ENCODE assay signal across 1 cellular context in the genomic region with DNA sequence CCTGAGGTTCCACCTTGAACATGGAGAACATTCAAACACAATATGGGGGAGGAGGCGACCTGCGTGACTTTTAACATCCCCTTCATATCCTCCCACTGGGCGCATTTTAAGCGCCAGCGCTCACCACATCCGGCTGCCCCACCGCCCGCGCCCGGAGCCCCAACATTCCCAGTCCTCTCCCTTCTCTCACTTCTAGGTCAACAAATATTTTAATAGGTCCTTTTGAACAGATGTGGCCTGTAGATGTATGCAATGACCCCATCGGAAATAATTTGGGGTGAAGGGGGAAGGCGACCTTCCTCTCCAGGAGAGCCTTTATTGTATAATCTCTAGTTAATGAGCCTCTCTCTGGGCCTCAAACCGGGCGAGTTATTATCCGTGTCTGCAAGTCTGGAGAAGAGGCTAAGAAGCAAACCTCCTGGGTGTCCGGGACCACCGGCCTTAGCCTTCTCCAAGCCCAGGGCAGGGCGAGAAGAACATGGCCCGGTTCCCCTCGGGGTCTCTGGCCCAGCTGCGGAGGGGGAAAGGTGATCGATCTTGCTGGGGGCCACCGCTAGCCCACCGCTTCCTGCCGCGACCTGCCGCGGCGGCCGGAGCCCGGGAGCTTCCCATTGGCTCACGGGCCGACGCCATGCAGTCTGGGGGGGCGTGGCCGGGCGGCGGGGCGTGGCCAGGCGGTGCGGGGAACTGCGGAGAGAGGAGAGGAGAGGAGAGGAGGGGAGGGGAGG.
TF ChIP-seq lines count a peak whose summit lies in the region.

No MANE protein-coding gene starts in this region.

TF ChIP-seq in HEK293, 187 proteins besides CTCF, POLR2A, EP300 and RAD21 (continued from another document):
- TF ChIP-seq, protein P1, sequence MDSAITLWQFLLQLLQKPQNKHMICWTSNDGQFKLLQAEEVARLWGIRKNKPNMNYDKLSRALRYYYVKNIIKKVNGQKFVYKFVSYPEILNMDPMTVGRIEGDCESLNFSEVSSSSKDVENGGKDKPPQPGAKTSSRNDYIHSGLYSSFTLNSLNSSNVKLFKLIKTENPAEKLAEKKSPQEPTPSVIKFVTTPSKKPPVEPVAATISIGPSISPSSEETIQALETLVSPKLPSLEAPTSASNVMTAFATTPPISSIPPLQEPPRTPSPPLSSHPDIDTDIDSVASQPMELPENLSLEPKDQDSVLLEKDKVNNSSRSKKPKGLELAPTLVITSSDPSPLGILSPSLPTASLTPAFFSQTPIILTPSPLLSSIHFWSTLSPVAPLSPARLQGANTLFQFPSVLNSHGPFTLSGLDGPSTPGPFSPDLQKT (IDR thresholded peaks at IDR 0.05; ENCODE audit: borderline replicate concordance, low read depth, low read length): no peak
- TF ChIP-seq ZNF623 (tag by site-specific recombination; IDR thresholded peaks at IDR 0.05): no peak
- peak; percentile 71; the same call in 1 of the 2 replicates for TF ChIP-seq ZNF561 (tag by site-specific recombination; IDR thresholded peaks at IDR 0.05; ENCODE audit: borderline replicate concordance)
- TF ChIP-seq, protein P2, sequence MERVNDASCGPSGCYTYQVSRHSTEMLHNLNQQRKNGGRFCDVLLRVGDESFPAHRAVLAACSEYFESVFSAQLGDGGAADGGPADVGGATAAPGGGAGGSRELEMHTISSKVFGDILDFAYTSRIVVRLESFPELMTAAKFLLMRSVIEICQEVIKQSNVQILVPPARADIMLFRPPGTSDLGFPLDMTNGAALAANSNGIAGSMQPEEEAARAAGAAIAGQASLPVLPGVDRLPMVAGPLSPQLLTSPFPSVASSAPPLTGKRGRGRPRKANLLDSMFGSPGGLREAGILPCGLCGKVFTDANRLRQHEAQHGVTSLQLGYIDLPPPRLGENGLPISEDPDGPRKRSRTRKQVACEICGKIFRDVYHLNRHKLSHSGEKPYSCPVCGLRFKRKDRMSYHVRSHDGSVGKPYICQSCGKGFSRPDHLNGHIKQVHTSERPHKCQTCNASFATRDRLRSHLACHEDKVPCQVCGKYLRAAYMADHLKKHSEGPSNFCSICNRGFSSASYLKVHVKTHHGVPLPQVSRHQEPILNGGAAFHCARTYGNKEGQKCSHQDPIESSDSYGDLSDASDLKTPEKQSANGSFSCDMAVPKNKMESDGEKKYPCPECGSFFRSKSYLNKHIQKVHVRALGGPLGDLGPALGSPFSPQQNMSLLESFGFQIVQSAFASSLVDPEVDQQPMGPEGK (tag by site-specific recombination; IDR thresholded peaks at IDR 0.05): peak; percentile 86
- peak; percentile 84 for TF ChIP-seq ZBTB8A (tag by site-specific recombination; IDR thresholded peaks at IDR 0.05)
